22 cellular contexts compared by ENCODE assay signal in the genomic region with DNA sequence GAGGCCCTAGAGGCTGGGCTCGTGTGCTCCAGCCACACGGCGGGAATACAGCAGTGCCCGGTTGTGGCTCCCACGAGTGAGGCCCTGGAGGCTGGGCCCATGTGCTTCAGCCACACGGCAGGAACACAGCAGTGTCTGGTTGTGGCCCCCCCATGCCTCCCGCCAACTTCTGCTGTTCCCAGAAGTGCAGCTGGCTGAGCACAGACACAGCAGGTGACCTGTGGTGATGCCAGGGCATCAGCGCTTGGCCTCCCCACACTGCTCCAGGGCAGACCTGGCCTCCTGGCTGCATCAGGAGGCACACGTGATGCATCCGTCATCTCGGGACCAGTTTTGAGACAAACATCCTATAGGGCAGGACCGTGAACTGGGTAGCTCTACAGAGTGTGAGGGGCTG.
DNase-seq lines count a peak whose midpoint lies in the region; ATAC-seq, FAIRE-seq and TF ChIP-seq lines count a peak whose summit lies in the region.
"Had no signal": no experiment of that assay in that cellular context is flagged by ENCODE, and none has a peak within 500 bp of the region (broad histone marks: within the 10 kb centered on the region; RNA-seq: fewer than 3 reads in every experiment).

No MANE protein-coding gene starts in this region.

- WGBS in thyroid gland, 2 donors, result 87 to 92% methylated on average over 5 to 9 of the region's 12 CpGs

- DNase-seq in activated naive CD8-positive, alpha-beta T cell treated with anti-CD3 and anti-CD28 coated beads, Interleukin-2, amount 10 ng/mL, durations not matched to agents 7 days and 5 days, result peak; percentile 22
- DNase-seq in activated naive CD8-positive, alpha-beta T cell treated with anti-CD3 and anti-CD28 coated beads for 36 hours, result no peak
- DNase-seq in GM13976 (ENCODE audit: low spot score) (peak; percentile 37), frontal cortex (ENCODE audit: low spot score in 2 of 2) (peak; percentile 12 to 20), thyroid gland (peak; percentile 0 to 2), SHP77 treated with DMSO at 0.1 percent for 48 hours (lab: John Stamatoyannopoulos, UW) (no peak), HuH-7.5 (ENCODE audit: low spot score) (no peak)
- DNase-seq: CD4-positive, CD25-positive, alpha-beta regulatory T cell; HFFc6; Kasumi-1; naive thymus-derived CD8-positive, alpha-beta T cell; NCI-H187; RPMI8226; sigmoid colon; T1000 had no signal

- no peak for ATAC-seq in activated naive CD8-positive, alpha-beta T cell treated with anti-CD3 and anti-CD28 coated beads, Interleukin-2, amount 10 ng/mL, durations not matched to agents 7 days and 5 days (ENCODE audit: low read depth)
- ATAC-seq in HG03135 (IDR thresholded peaks at IDR 0.05; ENCODE audit: unreplicated experiment), result no peak
- ATAC-seq: gastroesophageal sphincter; naive thymus-derived CD8-positive, alpha-beta T cell had no signal

- no peak overlapping the region for H3K27ac ChIP-seq in thyroid gland
- H3K27ac ChIP-seq: esophagus muscularis mucosa, gastroesophageal sphincter, sigmoid colon, upper lobe of left lung had no signal

- POLR2A ChIA-PET in activated naive CD8-positive, alpha-beta T cell treated with anti-CD3 and anti-CD28 coated beads, Interleukin-2, amount 10 ng/mL, durations not matched to agents 7 days and 5 days (lab: Charles Lee), result no interaction called here

- H3K27me3 Mint-ChIP-seq in activated naive CD8-positive, alpha-beta T cell treated with anti-CD3 and anti-CD28 coated beads, Interleukin-2, amount 10 ng/mL, durations not matched to agents 7 days and 5 days, result no peaks in the 10 kb centered on the region
- H3K27me3 Mint-ChIP-seq in activated naive CD8-positive, alpha-beta T cell treated with anti-CD3 and anti-CD28 coated beads for 36 hours, result no peaks in the 10 kb centered on the region
- H3K27me3 Mint-ChIP-seq: CD4-positive, CD25-positive, alpha-beta regulatory T cell; naive thymus-derived CD8-positive, alpha-beta T cell had no signal

- intact Hi-C loops in thyroid gland (cut with DNase I), result no loop called here

- no peaks in the 10 kb centered on the region for H3K4me1 Mint-ChIP-seq in activated naive CD8-positive, alpha-beta T cell treated with anti-CD3 and anti-CD28 coated beads, Interleukin-2, amount 10 ng/mL, durations not matched to agents 7 days and 5 days
- no peaks in the 10 kb centered on the region for H3K4me1 Mint-ChIP-seq in activated naive CD8-positive, alpha-beta T cell treated with anti-CD3 and anti-CD28 coated beads for 36 hours
- H3K4me1 Mint-ChIP-seq: CD4-positive, CD25-positive, alpha-beta regulatory T cell had no signal

- H3K27me3 ChIP-seq in thyroid gland, result no peaks in the 10 kb centered on the region
- H3K27me3 ChIP-seq: esophagus muscularis mucosa, gastroesophageal sphincter, upper lobe of left lung had no signal

- H3K4me1 ChIP-seq in thyroid gland, result no peaks in the 10 kb centered on the region
- H3K4me1 ChIP-seq: esophagus muscularis mucosa, gastroesophageal sphincter, upper lobe of left lung had no signal

- H3K27ac Mint-ChIP-seq in activated naive CD8-positive, alpha-beta T cell treated with anti-CD3 and anti-CD28 coated beads, Interleukin-2, amount 10 ng/mL, durations not matched to agents 7 days and 5 days, result no peak overlapping the region
- H3K27ac Mint-ChIP-seq in activated naive CD8-positive, alpha-beta T cell treated with anti-CD3 and anti-CD28 coated beads for 36 hours, result no peak overlapping the region
- H3K27ac Mint-ChIP-seq: activated T-helper 2 cell treated with anti-CD3 and anti-CD28 coated beads, Interferon-gamma antibody, Interleukin-2, Interleukin-4, amounts not matched to agents 10 μg/mL and 5 μg/mL and 100 μg/mL, durations not matched to agents 14 hours and 24 hours and 36 hours; CD4-positive, CD25-positive, alpha-beta regulatory T cell; HFFc6; mesothelial cell of epicardium; naive thymus-derived CD8-positive, alpha-beta T cell had no signal

- H3K36me3 ChIP-seq in thyroid gland, result peaks cover 9 to 10% of the 10 kb centered on the region in 2 donors
- H3K36me3 ChIP-seq: gastroesophageal sphincter, sigmoid colon had no signal

- no peak for TF ChIP-seq CTCF in GM13976 (IDR thresholded peaks at IDR 0.05; ENCODE audit: borderline replicate concordance, control extremely low read depth, extremely low read depth, insufficient read depth, missing control alignments)
- TF ChIP-seq CTCF in thyroid gland (IDR thresholded peaks at IDR 0.05), result no peak

- no peak overlapping the region for H3K4me3 Mint-ChIP-seq in activated naive CD8-positive, alpha-beta T cell treated with anti-CD3 and anti-CD28 coated beads, Interleukin-2, amount 10 ng/mL, durations not matched to agents 7 days and 5 days
- H3K4me3 Mint-ChIP-seq in activated naive CD8-positive, alpha-beta T cell treated with anti-CD3 and anti-CD28 coated beads for 36 hours, result no peak overlapping the region
- H3K4me3 Mint-ChIP-seq: CD4-positive, CD25-positive, alpha-beta regulatory T cell; HFFc6; mesothelial cell of epicardium; naive thymus-derived CD8-positive, alpha-beta T cell had no signal

- no peaks in the 10 kb centered on the region for H3K9me3 ChIP-seq in thyroid gland
- H3K9me3 ChIP-seq: gastroesophageal sphincter, sigmoid colon, upper lobe of left lung had no signal

- FAIRE-seq in frontal cortex (lab: Jason Lieb, UNC), result no peak
- FAIRE-seq: HTR-8/SVneo had no signal

- H3K4me3 ChIP-seq in thyroid gland (replicated peaks in 1 of 3), result no peak overlapping the region
- H3K4me3 ChIP-seq: esophagus muscularis mucosa, gastroesophageal sphincter, sigmoid colon, upper lobe of left lung had no signal

- no peak for TF ChIP-seq POLR2A in thyroid gland (IDR thresholded peaks at IDR 0.05)

- H3K9me3 Mint-ChIP-seq in activated naive CD8-positive, alpha-beta T cell treated with anti-CD3 and anti-CD28 coated beads, Interleukin-2, amount 10 ng/mL, durations not matched to agents 7 days and 5 days, result peaks cover 2% of the 10 kb centered on the region
- H3K9me3 Mint-ChIP-seq in activated naive CD8-positive, alpha-beta T cell treated with anti-CD3 and anti-CD28 coated beads for 36 hours, result peaks cover 2% of the 10 kb centered on the region
- H3K9me3 Mint-ChIP-seq: activated T-helper 2 cell treated with anti-CD3 and anti-CD28 coated beads, Interferon-gamma antibody, Interleukin-2, Interleukin-4, amounts not matched to agents 10 μg/mL and 5 μg/mL and 100 μg/mL, durations not matched to agents 14 hours and 24 hours and 36 hours; CD4-positive, CD25-positive, alpha-beta regulatory T cell; HFFc6 had no signal

- in situ Hi-C loops in GM13976 (cut with MboI; ENCODE audit: low sequenced_read_pairs, unreplicated experiment), result no loop called here

- H3K36me3 Mint-ChIP-seq in activated naive CD8-positive, alpha-beta T cell treated with anti-CD3 and anti-CD28 coated beads, Interleukin-2, amount 10 ng/mL, durations not matched to agents 7 days and 5 days, result peaks cover 9% of the 10 kb centered on the region
- H3K36me3 Mint-ChIP-seq in activated naive CD8-positive, alpha-beta T cell treated with anti-CD3 and anti-CD28 coated beads for 36 hours, result peaks cover 11% of the 10 kb centered on the region

Comparison
In these comparisons a context has a peak if more than half of its experiments do, and no peak if none do; other contexts are left out.
1. DNase-seq: peak in activated naive CD8-positive, alpha-beta T cell treated with anti-CD3 and anti-CD28 coated beads, Interleukin-2, amount 10 ng/mL, durations not matched to agents 7 days and 5 days (single experiment), GM13976 (single experiment), frontal cortex (2 of 2) and thyroid gland (2 of 2); none in activated naive CD8-positive, alpha-beta T cell treated with anti-CD3 and anti-CD28 coated beads for 36 hours (single experiment), SHP77 treated with DMSO at 0.1 percent for 48 hours (single experiment) and HuH-7.5 (single experiment).